Comparison of ENCODE assay signal across 1 cellular context in genomic region chr3:126316515-126316939, GRCh38.
TF ChIP-seq lines count a peak whose summit lies in the region.

No MANE protein-coding gene starts in this region.

TF ChIP-seq in H1, 55 proteins besides CTCF, POLR2A, EP300 and RAD21:
- TF ChIP-seq BRCA1 (IDR thresholded peaks at IDR 0.05; ENCODE audit: low read depth, low read length) (no peak), RBBP5 (IDR thresholded peaks at IDR 0.05; ENCODE audit: borderline replicate concordance, low read depth, low read length) (no peak), MAX (IDR thresholded peaks at IDR 0.05) (no peak), TAF7 (optimal IDR thresholded peaks at IDR 0.05; ENCODE audit: borderline replicate concordance, low read depth, low read length) (no peak), POLR2AphosphoS5 (IDR thresholded peaks at IDR 0.05; ENCODE audit: low read depth, low read length) (no peak), CEBPB (IDR thresholded peaks at IDR 0.05; ENCODE audit: low read depth, low read length) (no peak), KDM5A (IDR thresholded peaks at IDR 0.05; ENCODE audit: low read length) (no peak), TEAD4 (IDR thresholded peaks at IDR 0.05; ENCODE audit: low read depth, low read length) (no peak), GABPA (IDR thresholded peaks at IDR 0.05; ENCODE audit: borderline replicate concordance, insufficient read depth, low read length) (no peak)
TF ChIP-seq in H1: peak in this region for 0.
